Comparison of ENCODE assay signal across 8 cellular contexts in genomic region chr2:112187805-112188596, GRCh38.
DNase-seq lines count a peak whose midpoint lies in the region; ATAC-seq lines count a peak whose summit lies in the region.

No MANE protein-coding gene starts in this region.

- DNase-seq in COLO829 (ENCODE audit: low spot score) (peak; percentile 57), T-helper 9 cell (peak; percentile 51)
- DNase-seq in activated naive CD8-positive, alpha-beta T cell treated with anti-CD3 and anti-CD28 coated beads, Interleukin-2, amount 50 U/mL, for 16 hours (ENCODE audit: low read depth, low spot score), result peak; percentile 63
- DNase-seq in stimulated activated CD4-positive, alpha-beta T cell treated with anti-CD3 and anti-CD28 coated beads, Interleukin-12 subunit alpha, Interleukin-12 subunit beta, amount 100 ng/mL, for 24 hours (ENCODE audit: low read depth in 2 of 2), result peak; percentile 61 to 64

- ATAC-seq in HG03342 (IDR thresholded peaks at IDR 0.05; ENCODE audit: unreplicated experiment) (no peak), GM21526 (IDR thresholded peaks at IDR 0.05; ENCODE audit: low FRiP score, unreplicated experiment) (no peak), GM18858 (IDR thresholded peaks at IDR 0.05; ENCODE audit: unreplicated experiment) (no peak), HG03045 (IDR thresholded peaks at IDR 0.05; ENCODE audit: unreplicated experiment) (no peak)
